8 cellular contexts compared by ENCODE assay signal in genomic region chr6:42050011-42050896, GRCh38. TPM values are rescaled to one million over a fixed set of nuclear protein-coding genes. Genes with fewer than 3 reads are reported as not detected.
DNase-seq lines count a peak whose midpoint lies in the region; ATAC-seq and TF ChIP-seq lines count a peak whose summit lies in the region.

Gene TAF8, plus strand, starts transcription at chr6:42050524. Its CDS starts 18 bp downstream, at chr6:42050542.

- no peaks in the 10 kb centered on the region for H3K9me2 ChIP-seq in SK-N-SH

- CTCF ChIA-PET in SK-N-SH (lab: Yijun Ruan, JAX) = interaction anchor here (0.6 to 1.5 kb wide), 6 partner anchors 9 to 263 kb away, joined by 3 to 7 read pairs (median 4); partner anchors contain the start of genes BYSL, MED20 and TOMM6

- no peaks in the 10 kb centered on the region for H4K20me1 ChIP-seq in SK-N-SH (ENCODE audit: insufficient read depth)

- ATAC-seq in HG02588 (IDR thresholded peaks at IDR 0.05; ENCODE audit: unreplicated experiment) = peak; percentile 75
- ATAC-seq in omental fat pad (ENCODE audit: low FRiP score) = peak; percentile 82

- peaks cover 9 to 13% of the 10 kb centered on the region in 2 experiments; a peak in 2 of 4 replicates for H3K4me1 ChIP-seq in SK-N-SH (ENCODE audit: control insufficient read depth in 1 of 2, insufficient read depth in 2 of 2, low read depth in 1 of 2, low read length in 1 of 2)

- no peak for TF ChIP-seq RAD21 in SK-N-SH (IDR thresholded peaks at IDR 0.05; ENCODE audit: low read length)

- POLR2A ChIA-PET in SK-N-SH (lab: Yijun Ruan, JAX) = interaction anchor here (0.6 to 1.7 kb wide), 6 partner anchors 12 to 732 kb away, joined by 3 to 5 read pairs (median 4); partner anchors contain the start of genes BYSL, MED20 and UBR2

- H3K9me3 ChIP-seq in SK-N-SH = no peaks in the 10 kb centered on the region

- DNase-seq in GM06990 (ENCODE audit: extremely low read depth, insufficient read length) (peak; percentile 96), NCI-H1092 (lab: John Stamatoyannopoulos, UW) (peak; percentile 73), SK-N-SH (peak; percentile 95), globus pallidus (ENCODE audit: low spot score) (peak; percentile 92), omental fat pad (ENCODE audit: low spot score) (peak; percentile 72)
- DNase-seq in activated naive CD4-positive, alpha-beta T cell treated with anti-CD3 and anti-CD28 coated beads, Interleukin-2, amount 50 U/mL, for 16 hours = peak; percentile 91

- peak within 1 kb of the TSS; percentile 95 for H3K9ac ChIP-seq in SK-N-SH

- H3K4me3 ChIP-seq in GM06990 (replicated peaks; ENCODE audit: low read depth, low read length) (peak within 1 kb of the TSS; percentile 84), SK-N-SH (ENCODE audit: low read depth in 2 of 2, low read length in 1 of 2) (peak within 1 kb of the TSS; percentile 66 to 78)

- H3K27me3 ChIP-seq in GM06990 (replicated peaks; ENCODE audit: control insufficient read depth, insufficient read depth, low read length) (no peaks in the 10 kb centered on the region), SK-N-SH (ENCODE audit: insufficient read depth) (no peaks in the 10 kb centered on the region)

- peak within 1 kb of the TSS; percentile 95 for H2AFZ ChIP-seq in SK-N-SH (ENCODE audit: low read depth)

- H3K79me2 ChIP-seq in SK-N-SH (ENCODE audit: insufficient read depth) = peaks cover 17% of the 10 kb centered on the region; the same call in 1 of the 2 replicates

- WGBS in SK-N-SH (ENCODE audit: low lambda C conversion rate) = 35% methylated on average over 60 of the region's 71 CpGs

- peak within 1 kb of the TSS; percentile 99 for H3K4me2 ChIP-seq in SK-N-SH

- H3F3A ChIP-seq in SK-N-SH (replicated peaks; ENCODE audit: insufficient read depth) = peaks cover 15% of the 10 kb centered on the region

- peaks cover 2% of the 10 kb centered on the region for H3K36me3 ChIP-seq in GM06990 (ENCODE audit: control insufficient read depth, insufficient read depth, low read length)
- peaks cover 14 to 27% of the 10 kb centered on the region in 2 experiments for H3K36me3 ChIP-seq in SK-N-SH (replicated peaks in 1 of 2; ENCODE audit: control insufficient read depth in 1 of 2, insufficient read depth in 2 of 2, low read length in 1 of 2)

- TF ChIP-seq EP300 in SK-N-SH (IDR thresholded peaks at IDR 0.05; ENCODE audit: borderline replicate concordance in 1 of 2, low read depth in 1 of 2, low read length in 1 of 2) = peak in 1 of 2 experiments; percentile 21; a peak in 1 of 4 replicates

- TF ChIP-seq CTCF in GM06990 (IDR thresholded peaks at IDR 0.05; ENCODE audit: insufficient read depth, low read length, poor library complexity, severe bottlenecking) (no peak), SK-N-SH (IDR thresholded peaks at IDR 0.05) (no peak), omental fat pad (IDR thresholded peaks at IDR 0.05) (no peak)

- H3K27ac ChIP-seq in SK-N-SH (ENCODE audit: low read depth in 2 of 2, low read length in 1 of 2) (peak within 1 kb of the TSS; percentile 92), temporal lobe (ENCODE audit: low read depth, low read length) (peak within 1 kb of the TSS; percentile 78)

TF ChIP-seq in SK-N-SH, 30 proteins besides CTCF, POLR2A, EP300 and RAD21 (continues in another document):
- peak; percentile 94 for TF ChIP-seq TAF1 (IDR thresholded peaks at IDR 0.05; ENCODE audit: borderline replicate concordance, low read depth, low read length)
- no peak for TF ChIP-seq EZH2phosphoT487 (IDR thresholded peaks at IDR 0.05; ENCODE audit: borderline replicate concordance, low read depth)
- TF ChIP-seq RCOR1 (IDR thresholded peaks at IDR 0.05; ENCODE audit: low read length) = no peak
- 0 out of 2 replicates have a peak, but pooled peaks have one; percentile 22 for TF ChIP-seq NFIC (IDR thresholded peaks at IDR 0.05; ENCODE audit: borderline replicate concordance)
- TF ChIP-seq CHD2 (IDR thresholded peaks at IDR 0.05; ENCODE audit: low read length, partially characterized antibody) = peak; percentile 94
- TF ChIP-seq TEAD4 (IDR thresholded peaks at IDR 0.05; ENCODE audit: borderline replicate concordance, insufficient read depth) = no peak
- TF ChIP-seq RXRA (IDR thresholded peaks at IDR 0.05; ENCODE audit: borderline replicate concordance, low read depth) = no peak
- no peak for TF ChIP-seq MEF2A (IDR thresholded peaks at IDR 0.05; ENCODE audit: borderline replicate concordance, low read depth)
- no peak for TF ChIP-seq JUND (IDR thresholded peaks at IDR 0.05)
- no peak for TF ChIP-seq ZBTB33 (IDR thresholded peaks at IDR 0.05; ENCODE audit: borderline replicate concordance, low read depth)
- TF ChIP-seq IRF3 (IDR thresholded peaks at IDR 0.05; ENCODE audit: low read depth, low read length) = no peak
- TF ChIP-seq MXI1 (IDR thresholded peaks at IDR 0.05; ENCODE audit: low read depth, low read length) = peak; percentile 29; the same call in 1 of the 2 replicates
- TF ChIP-seq REST (IDR thresholded peaks at IDR 0.05; ENCODE audit: low read depth, low read length) = peak; percentile 50; the same call in 1 of the 2 replicates
- no peak for TF ChIP-seq GATA2 (CRISPR knock-in tag; IDR thresholded peaks at IDR 0.05)
- peak; percentile 95 for TF ChIP-seq POLR2AphosphoS5 (IDR thresholded peaks at IDR 0.05; ENCODE audit: low read depth, low read length)
- peak; percentile 30; the same call in 1 of the 2 replicates for TF ChIP-seq GABPA (IDR thresholded peaks at IDR 0.05; ENCODE audit: low read depth)
- TF ChIP-seq PBX3 (IDR thresholded peaks at IDR 0.05) = peak; percentile 74
- peak; percentile 28; the same call in 1 of the 2 replicates for TF ChIP-seq NRF1 (IDR thresholded peaks at IDR 0.05; ENCODE audit: low read depth, low read length)
- TF ChIP-seq ELF1 (IDR thresholded peaks at IDR 0.05) = peak; percentile 60; the same call in 1 of the 2 replicates
- TF ChIP-seq FOXM1 (IDR thresholded peaks at IDR 0.05; ENCODE audit: low read depth) = no peak

RNA-seq across cellular contexts. Expression of gene TAF8, which starts in this region (rescaled TPM):
- 21.7 and 27.8 TPM in 2 replicates for polyA plus RNA-seq in SK-N-SH (2012; rRNA removed)
- 16.9 and 17.1 TPM in 2 replicates for polyA plus RNA-seq in SK-N-SH (2012; cell fraction: cytosol; rRNA removed)
- 24.3 and 33.4 TPM in 2 replicates for polyA plus RNA-seq in SK-N-SH (2012; cell fraction: nucleus; rRNA removed)
- total RNA-seq in omental fat pad = 10 to 100 TPM; 24.3 to 41.4 (median 26.1) TPM
- total RNA-seq in temporal lobe = 5.4 TPM

Comparison
In these comparisons a context has a peak if more than half of its experiments do, and no peak if none do; other contexts are left out.
1. Peak in every context shown above with its lines: DNase-seq, ATAC-seq, H3K4me3 ChIP-seq and H3K27ac ChIP-seq.